Comparison of ENCODE assay signal across 8 cellular contexts in genomic region chr13:39602277-39602613, GRCh38. TPM values are rescaled to one million over a fixed set of nuclear protein-coding genes. Genes with fewer than 3 reads are reported as not detected.
A peak's percentile ranks its signal among the peaks of the same experiment; 100 is the strongest.
DNase-seq lines count a peak whose midpoint lies in the region; ATAC-seq and TF ChIP-seq lines count a peak whose summit lies in the region.

No MANE protein-coding gene starts in this region.

- H3K36me3 ChIP-seq in breast epithelium (no peaks in the 10 kb centered on the region), mucosa of stomach (ENCODE audit: control insufficient read depth, insufficient read depth, low read length) (no peaks in the 10 kb centered on the region)

- no peaks in the 10 kb centered on the region for H3K27me3 ChIP-seq in breast epithelium
- H3K27me3 ChIP-seq in mucosa of stomach (ENCODE audit: control insufficient read depth, insufficient read depth, low read length): peaks cover 29% of the 10 kb centered on the region

- no TSS peak for BruUV-seq in Calu3 (replicated peaks; lab: Mats Ljungman, UMichigan)

- peak overlapping the region; percentile 87 to 96 for H3K27ac ChIP-seq in breast epithelium

- H3K4me3 Mint-ChIP-seq in Calu3 (ENCODE audit: low read depth, unreplicated experiment): peak overlapping the region; percentile 67

- intact Hi-C loops in Calu3 (cut with micrococcal nuclease; ENCODE audit: unreplicated experiment) (no loop called here), breast epithelium (cut with DNase I; ENCODE audit: low total_unique reads) (no loop called here)

- peak; percentile 25 for ATAC-seq in HG03565 (IDR thresholded peaks at IDR 0.05; ENCODE audit: unreplicated experiment)
- no peak for ATAC-seq in left lobe of liver

- H3K9me3 Mint-ChIP-seq in Calu3 (ENCODE audit: low read depth, unreplicated experiment): no peaks in the 10 kb centered on the region

- H3K9me3 ChIP-seq in breast epithelium (no peaks in the 10 kb centered on the region), mucosa of stomach (ENCODE audit: control insufficient read depth, low read length) (no peaks in the 10 kb centered on the region)

- DNase-seq in Calu3: no peak
- peak; percentile 57 for DNase-seq in GM20000 (ENCODE audit: low spot score)
- no peak for DNase-seq in breast epithelium (ENCODE audit: low spot score in 2 of 2)
- DNase-seq in nucleus accumbens (lab: John Stamatoyannopoulos, UW): no peak
- no peak for DNase-seq in left lobe of liver (ENCODE audit: low spot score)
- DNase-seq in NCI-H524 (lab: John Stamatoyannopoulos, UW): no peak

- no peaks in the 10 kb centered on the region for H3K4me1 Mint-ChIP-seq in Calu3 (ENCODE audit: low read depth, unreplicated experiment)

- peaks cover 26% of the 10 kb centered on the region for H3K27me3 Mint-ChIP-seq in Calu3 (ENCODE audit: unreplicated experiment)

- H3K4me1 ChIP-seq in breast epithelium (no peaks in the 10 kb centered on the region), mucosa of stomach (ENCODE audit: control insufficient read depth, insufficient read depth, low read length) (no peaks in the 10 kb centered on the region)

- no peak for TF ChIP-seq CTCF in Calu3 (IDR thresholded peaks at IDR 0.05; ENCODE audit: unreplicated experiment)
- TF ChIP-seq CTCF in GM20000 (IDR thresholded peaks at IDR 0.05; ENCODE audit: extremely low read depth, missing control alignments): no peak
- no peak for TF ChIP-seq CTCF in breast epithelium (IDR thresholded peaks at IDR 0.05)

- H3K9ac ChIP-seq in mucosa of stomach (ENCODE audit: low read length): peak overlapping the region; percentile 55

- no peak for TF ChIP-seq POLR2A in breast epithelium (IDR thresholded peaks at IDR 0.05)

- H3K27ac Mint-ChIP-seq in Calu3 (ENCODE audit: unreplicated experiment): no peak overlapping the region

- H3K36me3 Mint-ChIP-seq in Calu3 (ENCODE audit: insufficient read depth, unreplicated experiment): peaks cover 14% of the 10 kb centered on the region

- peak overlapping the region; percentile 70 to 97 (median 83) for H3K4me3 ChIP-seq in breast epithelium
- peak overlapping the region; percentile 39 for H3K4me3 ChIP-seq in mucosa of stomach (ENCODE audit: low read length)

- CTCF ChIA-PET in Calu3 (lab: Charles Lee): interaction anchor here (1.1 kb wide), 1 partner anchor 14 kb away, joined by 3 read pairs; no protein-coding TSS in a partner anchor

RNA-seq across cellular contexts. Expression of gene LHFPL6, which starts 0.7 kb away (rescaled TPM):
- 0.42 TPM in 1 of 2 replicates, not detected in the other for total RNA-seq in Calu3 (2022)
- 10 to 100 TPM; 54.2 to 99.6 (median 91.7) TPM for total RNA-seq in breast epithelium
- total RNA-seq in left lobe of liver: 2.8 TPM

RNA-seq across cellular contexts. Expression of gene COG6, which starts 53.2 kb away (rescaled TPM):
- total RNA-seq in Calu3 (2022) (23.7 and 26.6 TPM in 2 replicates), breast epithelium (10 to 100 TPM; 20.5 to 32.2 (median 21.6) TPM), left lobe of liver (12.8 TPM)

Comparison
In these comparisons a context has a peak if more than half of its experiments do, and no peak if none do; other contexts are left out.
1. RNA of gene LHFPL6, which starts 0.7 kb away (total RNA-seq): 54.2 to 99.6 TPM in breast epithelium; 2.8 TPM in left lobe of liver (single experiment) and 0.42 TPM in Calu3; every median in the first group is over 10 times any median in the second.